26 cellular contexts compared by ENCODE assay signal in genomic region chr7:39890411-39890810, GRCh38.
"Had no signal": no experiment of that assay in that cellular context is flagged by ENCODE, and none has a peak within 500 bp of the region (broad histone marks: within the 10 kb centered on the region; RNA-seq: fewer than 3 reads in every experiment).

No MANE protein-coding gene starts in this region.

- H3K27ac ChIP-seq: body of pancreas, epithelial cell of prostate, esophagus squamous epithelium, left ventricle myocardium inferior, ovary, psoas muscle, right atrium auricular region, spleen, suprapubic skin, tibial artery had no signal

- H3K27me3 ChIP-seq: body of pancreas, esophagus squamous epithelium, ovary, right atrium auricular region, spleen, suprapubic skin had no signal

- DNase-seq: activated CD4-positive, alpha-beta memory T cell treated with anti-CD3 and anti-CD28 coated beads, Interleukin-2, amount 10 ng/mL, durations not matched to agents 7 days and 5 days; activated CD4-positive, alpha-beta T cell treated with anti-CD3 and anti-CD28 coated beads for 1 hour; activated CD4-positive, alpha-beta T cell treated with anti-CD3 and anti-CD28 coated beads, Interleukin-2, amount 10 ng/mL, durations not matched to agents 7 days and 5 days; activated CD8-positive, alpha-beta memory T cell treated with anti-CD3 and anti-CD28 coated beads, Interleukin-2, amount 50 U/mL, for 48 hours; activated naive CD4-positive, alpha-beta T cell; activated T-cell treated with anti-CD3 and anti-CD28 coated beads, Interleukin-2, amount 50 U/mL, for 24 hours; anterior cingulate cortex; body of pancreas; dermis blood vessel endothelial cell; effector CD8-positive, alpha-beta T cell; esophagus squamous epithelium; glutamatergic neuron; left ventricle myocardium inferior; mucosa of descending colon; nephron progenitor cell; ovary; psoas muscle; spleen; stimulated activated naive CD4-positive, alpha-beta T cell; tibial artery had no signal

- H3K4me3 ChIP-seq: body of pancreas, esophagus squamous epithelium, left ventricle myocardium inferior, lung, mucosa of descending colon, ovary, psoas muscle, right atrium auricular region, spleen, suprapubic skin, tibial artery had no signal

- H3K36me3 ChIP-seq: esophagus squamous epithelium, left ventricle myocardium inferior, ovary, right atrium auricular region, spleen, suprapubic skin, tibial artery had no signal

- H3K4me1 ChIP-seq: body of pancreas, left ventricle myocardium inferior, psoas muscle, right atrium auricular region, spleen, suprapubic skin, tibial artery had no signal

- ATAC-seq: activated naive CD4-positive, alpha-beta T cell treated with anti-CD3 and anti-CD28 coated beads, Interleukin-2, amount 50 U/mL, for 72 hours; body of pancreas; mucosa of descending colon; psoas muscle; WTC11 had no signal

- H3K9me3 ChIP-seq: body of pancreas, esophagus squamous epithelium, left ventricle myocardium inferior, mucosa of descending colon, ovary, psoas muscle, right atrium auricular region, spleen, suprapubic skin, tibial artery had no signal
